8 cellular contexts compared by ENCODE assay signal in genomic region chr10:112950714-112951348, GRCh38. TPM values are rescaled to one million over a fixed set of nuclear protein-coding genes. Genes with fewer than 3 reads are reported as not detected.
DNase-seq lines count a peak whose midpoint lies in the region; ATAC-seq lines count a peak whose summit lies in the region.

No MANE protein-coding gene starts in this region.

- ATAC-seq in HG03175 (IDR thresholded peaks at IDR 0.05; ENCODE audit: unreplicated experiment), result no peak

- H3K27ac ChIP-seq in cingulate gyrus (ENCODE audit: low read depth, low read length), result peak overlapping the region; percentile 65
- peak overlapping the region; percentile 6 for H3K27ac ChIP-seq in temporal lobe (ENCODE audit: low read depth, low read length)

- peak; percentile 24 for DNase-seq in stimulated activated CD4-positive, alpha-beta T cell treated with anti-CD3 and anti-CD28 coated beads, Interleukin-15, amount 100 ng/mL, for 24 hours
- DNase-seq in stimulated activated CD4-positive, alpha-beta T cell treated with anti-CD3 and anti-CD28 coated beads, Interleukin-2, amount 100 ng/mL, for 48 hours, result no peak
- peak; percentile 49 for DNase-seq in SW480 (ENCODE audit: low spot score)
- DNase-seq in lung microvascular endothelial cell (ENCODE audit: low read depth in 2 of 2), result peak; percentile 40 to 51
- DNase-seq in COLO668 (lab: John Stamatoyannopoulos, UW; ENCODE audit: unreplicated experiment), result no peak

RNA-seq across cellular contexts. Expression of gene TCF7L2, which starts 0.8 kb away (rescaled TPM):
- 1.3 and 1.8 TPM in 2 replicates for total RNA-seq in lung microvascular endothelial cell
- total RNA-seq in temporal lobe, result 3.0 TPM

Comparison
In these comparisons a context has a peak if more than half of its experiments do, and no peak if none do; other contexts are left out.
1. DNase-seq: peak in stimulated activated CD4-positive, alpha-beta T cell treated with anti-CD3 and anti-CD28 coated beads, Interleukin-15, amount 100 ng/mL, for 24 hours (single experiment), SW480 (single experiment) and lung microvascular endothelial cell (2 of 2); none in stimulated activated CD4-positive, alpha-beta T cell treated with anti-CD3 and anti-CD28 coated beads, Interleukin-2, amount 100 ng/mL, for 48 hours (0 of 2) and COLO668 (single experiment).